In genomic region chr11:10592331-10592730, GRCh38 we compare ENCODE assay signal across 10 cellular contexts. TPM values are rescaled to one million over a fixed set of nuclear protein-coding genes. Genes with fewer than 3 reads are reported as not detected.
DNase-seq lines count a peak whose midpoint lies in the region; ATAC-seq and TF ChIP-seq lines count a peak whose summit lies in the region.
"Had no signal": no experiment of that assay in that cellular context is flagged by ENCODE, and none has a peak within 500 bp of the region (broad histone marks: within the 10 kb centered on the region; RNA-seq: fewer than 3 reads in every experiment).

No MANE protein-coding gene starts in this region.

- H3K27ac ChIP-seq in vagina, result peak overlapping the region; percentile 58

- no peaks in the 10 kb centered on the region for H3K36me3 ChIP-seq in kidney epithelial cell (ENCODE audit: control insufficient read depth, insufficient read depth, low read length)
- no peaks in the 10 kb centered on the region for H3K36me3 ChIP-seq in vagina

- no peak for TF ChIP-seq POLR2A in vagina (IDR thresholded peaks at IDR 0.05)

- H3K4me3 ChIP-seq in kidney epithelial cell (ENCODE audit: low read depth, low read length) (no peak overlapping the region), vagina (no peak overlapping the region)

- peaks cover 32% of the 10 kb centered on the region for H3K4me1 ChIP-seq in vagina

- H3K9me3 ChIP-seq in vagina, result no peaks in the 10 kb centered on the region

- H3K27me3 ChIP-seq in kidney epithelial cell (ENCODE audit: control insufficient read depth, insufficient read depth, low read length), result no peaks in the 10 kb centered on the region
- no peaks in the 10 kb centered on the region for H3K27me3 ChIP-seq in vagina

- peak; percentile 55 to 65 for ATAC-seq in left cardiac atrium
- no peak for ATAC-seq in GM21825 (IDR thresholded peaks at IDR 0.05; ENCODE audit: unreplicated experiment)
- no peak for ATAC-seq in GM21717 (IDR thresholded peaks at IDR 0.05; ENCODE audit: unreplicated experiment)
- ATAC-seq in GM18861 (IDR thresholded peaks at IDR 0.05; ENCODE audit: unreplicated experiment), result no peak

- no peak for DNase-seq in left cardiac atrium
- DNase-seq in cardiac septum (ENCODE audit: low spot score), result no peak
- DNase-seq in astrocyte of the hippocampus (ENCODE audit: low read depth, low spot score), result peak; percentile 82
- DNase-seq in kidney epithelial cell (ENCODE audit: low read depth), result peak; percentile 79
- no peak for DNase-seq in vagina (ENCODE audit: extremely low spot score in 2 of 2)
- DNase-seq: activated CD8-positive, alpha-beta memory T cell treated with anti-CD3 and anti-CD28 coated beads, Interleukin-2, amount 50 U/mL, for 4 hours; C1 segment of cervical spinal cord had no signal

- intact Hi-C loops in left cardiac atrium (cut with DNase I), result no loop called here
- intact Hi-C loops in cardiac septum (cut with DNase I), result no loop called here
- intact Hi-C loops in vagina (cut with DNase I), result no loop called here

- TF ChIP-seq CTCF in kidney epithelial cell (IDR thresholded peaks at IDR 0.05; ENCODE audit: insufficient read depth, low read length, poor library complexity, severe bottlenecking) (no peak), vagina (IDR thresholded peaks at IDR 0.05) (no peak)

RNA-seq across cellular contexts. Expression of gene LYVE1, which starts 23.9 kb away (rescaled TPM):
- 100 to 1,000 TPM in 1 of 2 donors, 10 to 100 TPM in 1; 95.2 to 250 TPM for total RNA-seq in left cardiac atrium
- 15.2 TPM for total RNA-seq in cardiac septum
- 0.27 TPM in 1 of 2 replicates, not detected in the other for total RNA-seq in kidney epithelial cell
- total RNA-seq in vagina, result 62.9 TPM

RNA-seq across cellular contexts. Expression of gene RNF141, which starts 51.3 kb away (rescaled TPM):
- 10 to 100 TPM; 34.7 to 34.8 TPM for total RNA-seq in left cardiac atrium
- 36.8 TPM for total RNA-seq in cardiac septum
- total RNA-seq in kidney epithelial cell, result 21.9 and 26.0 TPM in 2 replicates
- 19.2 TPM for total RNA-seq in vagina

Comparison
In these comparisons a context has a peak if more than half of its experiments do, and no peak if none do; other contexts are left out.
1. ATAC-seq: peak in left cardiac atrium (2 of 2); none in GM21825 (single experiment), GM21717 (single experiment) and GM18861 (single experiment).
2. DNase-seq: peak in astrocyte of the hippocampus (single experiment) and kidney epithelial cell (single experiment); none in left cardiac atrium (single experiment), cardiac septum (single experiment) and vagina (0 of 2).
3. RNA of gene LYVE1, which starts 23.9 kb away (total RNA-seq): 95.2 to 250 TPM in left cardiac atrium, 62.9 TPM in vagina (single experiment) and 15.2 TPM in cardiac septum (single experiment); 0.27 TPM in kidney epithelial cell; every median in the first group is over 10 times any median in the second.